9 cellular contexts compared by ENCODE assay signal in the genomic region with DNA sequence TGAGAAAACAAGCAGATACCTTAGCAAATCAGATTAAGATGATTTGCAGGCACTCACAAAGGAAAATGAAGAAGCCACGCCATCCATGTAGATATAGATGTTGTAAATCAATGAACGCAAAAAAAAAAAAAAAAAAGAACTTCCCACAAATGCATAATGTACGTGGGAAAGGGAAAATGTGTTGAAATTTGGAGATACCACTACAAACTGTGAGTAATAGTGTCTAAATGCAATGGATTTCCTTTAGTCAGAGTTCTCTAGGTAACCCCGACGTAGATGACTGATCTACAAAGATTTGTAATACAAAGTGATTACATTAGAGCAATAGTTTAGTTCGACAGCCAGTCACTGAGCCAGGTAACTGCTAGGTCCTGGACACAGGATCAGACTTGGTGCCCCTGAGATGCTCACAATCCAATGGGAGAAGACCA. TPM values are rescaled to one million over a fixed set of nuclear protein-coding genes. Genes with fewer than 3 reads are reported as not detected.
DNase-seq lines count a peak whose midpoint lies in the region; ATAC-seq and TF ChIP-seq lines count a peak whose summit lies in the region.
"Had no signal": no experiment of that assay in that cellular context is flagged by ENCODE, and none has a peak within 500 bp of the region (broad histone marks: within the 10 kb centered on the region; RNA-seq: fewer than 3 reads in every experiment).

No MANE protein-coding gene starts in this region.

- in situ Hi-C loops in astrocyte of the cerebellum (cut with HindIII; ENCODE audit: low sequenced_read_pairs): no loop called here

- H2BK15ac ChIP-seq in mesenchymal stem cell (ENCODE audit: low read depth, poor library complexity, severe bottlenecking): no peak overlapping the region

- no peak for TF ChIP-seq CTCF in heart left ventricle (IDR thresholded peaks at IDR 0.05)
- TF ChIP-seq CTCF in astrocyte of the cerebellum (IDR thresholded peaks at IDR 0.05; ENCODE audit: low read depth, low read length, missing control alignments): no peak
- no peak for TF ChIP-seq CTCF in upper lobe of left lung (IDR thresholded peaks at IDR 0.05)

- H2BK5ac ChIP-seq in mesenchymal stem cell (ENCODE audit: low read depth, low read length, poor library complexity, severe bottlenecking): no peak overlapping the region

- H2AFZ ChIP-seq in mesenchymal stem cell (ENCODE audit: low read depth, low read length): no peak overlapping the region

- no peak for TF ChIP-seq EP300 in upper lobe of left lung (IDR thresholded peaks at IDR 0.05)

- 88 to 90% (median 89%) methylated on average over 6 of the region's 6 CpGs for WGBS in heart left ventricle, 4 donors
- WGBS in mesenchymal stem cell: 98% methylated on average over 5 of the region's 6 CpGs
- WGBS in upper lobe of left lung, 2 donors: 80 to 88% methylated on average over 6 of the region's 6 CpGs

- H3K4me2 ChIP-seq in mesenchymal stem cell (ENCODE audit: low read length, poor library complexity, severe bottlenecking): no peak overlapping the region

- no peaks in the 10 kb centered on the region for H3K27me3 ChIP-seq in heart left ventricle
- H3K27me3 ChIP-seq in mesenchymal stem cell (ENCODE audit: control insufficient read depth in 1 of 2, insufficient read depth in 1 of 2, low read length in 2 of 2): no peaks in the 10 kb centered on the region
- no peaks in the 10 kb centered on the region for H3K27me3 ChIP-seq in upper lobe of left lung

- no peak for TF ChIP-seq POLR2A in heart left ventricle (IDR thresholded peaks at IDR 0.05)
- no peak for TF ChIP-seq POLR2A in upper lobe of left lung (IDR thresholded peaks at IDR 0.05)

- H3K9me3 ChIP-seq in heart left ventricle (peaks cover 0 to 6% (median 0%) of the 10 kb centered on the region in 12 donors), mesenchymal stem cell (ENCODE audit: control insufficient read depth, low read length) (no peaks in the 10 kb centered on the region), upper lobe of left lung (no peaks in the 10 kb centered on the region)

- H2AK5ac ChIP-seq in mesenchymal stem cell (ENCODE audit: low read length, severe bottlenecking): no peak overlapping the region

- DNase-seq in heart left ventricle (no peak), left ventricle myocardium superior (no peak), astrocyte of the cerebellum (ENCODE audit: low read depth) (no peak), mesenchymal stem cell (no peak), upper lobe of left lung (no peak)

- H4K8ac ChIP-seq in mesenchymal stem cell (ENCODE audit: low read length): no peak overlapping the region

- no peak overlapping the region for H3K14ac ChIP-seq in mesenchymal stem cell (ENCODE audit: low read length in 2 of 2)

- peaks cover 13% of the 10 kb centered on the region for H3K79me1 ChIP-seq in mesenchymal stem cell (replicated peaks; ENCODE audit: low read length, poor library complexity, severe bottlenecking)

- no peak overlapping the region for H2BK12ac ChIP-seq in mesenchymal stem cell (ENCODE audit: low read length in 2 of 2)

- no peak overlapping the region for H2BK120ac ChIP-seq in mesenchymal stem cell (ENCODE audit: low read depth, low read length)

- peak overlapping the region; percentile 64 to 98 (median 83) for H3K4me3 ChIP-seq in heart left ventricle
- peak overlapping the region; percentile 62 for H3K4me3 ChIP-seq in astrocyte of the cerebellum (ENCODE audit: low read depth, low read length)
- peak overlapping the region; percentile 17 to 91 for H3K4me3 ChIP-seq in mesenchymal stem cell (ENCODE audit: insufficient read depth in 1 of 2, low read depth in 1 of 2, low read length in 2 of 2)
- peak overlapping the region; percentile 14 to 99 (median 94) for H3K4me3 ChIP-seq in upper lobe of left lung

- peaks cover 3 to 36% (median 23%) of the 10 kb centered on the region in 12 donors for H3K4me1 ChIP-seq in heart left ventricle
- peaks cover 11% of the 10 kb centered on the region for H3K4me1 ChIP-seq in mesenchymal stem cell (ENCODE audit: control insufficient read depth, insufficient read depth, low read depth, low read length)
- peaks cover 20 to 33% (median 23%) of the 10 kb centered on the region in 4 donors for H3K4me1 ChIP-seq in upper lobe of left lung

- no peak overlapping the region for H3K4ac ChIP-seq in mesenchymal stem cell (ENCODE audit: low read depth in 1 of 2, low read length in 2 of 2)

- no peak overlapping the region for H3K18ac ChIP-seq in mesenchymal stem cell (ENCODE audit: low read depth in 1 of 2, low read length in 2 of 2)

- no peak overlapping the region for H4K91ac ChIP-seq in mesenchymal stem cell (ENCODE audit: low read length)

- peaks cover 0 to 2% (median under 1%) of the 10 kb centered on the region in 9 donors for H3K36me3 ChIP-seq in heart left ventricle
- H3K36me3 ChIP-seq in mesenchymal stem cell (ENCODE audit: control insufficient read depth in 1 of 2, insufficient read depth in 2 of 2, low read depth in 1 of 2, low read length in 2 of 2): peaks cover 3 to 6% of the 10 kb centered on the region in 2 experiments
- peaks cover 0 to 2% (median 0%) of the 10 kb centered on the region in 4 donors for H3K36me3 ChIP-seq in upper lobe of left lung

- peak overlapping the region; percentile 91 for H3K9ac ChIP-seq in mesenchymal stem cell (ENCODE audit: low read length)

- H3K27ac ChIP-seq in heart left ventricle (peak overlapping the region in 11 of 12 donors; percentile 81 to 96 (median 89)), mesenchymal stem cell (ENCODE audit: low read length, poor library complexity, severe bottlenecking) (peak overlapping the region; percentile 72), upper lobe of left lung (peak overlapping the region; percentile 83 to 89 (median 84))

- ATAC-seq in heart left ventricle (no peak), left ventricle myocardium superior (no peak), upper lobe of left lung (ENCODE audit: low FRiP score in 2 of 2) (no peak), GM18502 (IDR thresholded peaks at IDR 0.05; ENCODE audit: poor library complexity, unreplicated experiment) (no peak), GM18498 (IDR thresholded peaks at IDR 0.05; ENCODE audit: unreplicated experiment) (no peak), HG02885 (IDR thresholded peaks at IDR 0.05; ENCODE audit: poor library complexity, unreplicated experiment) (no peak)

- intact Hi-C loops in heart left ventricle (cut with DNase I): no loop called here
- intact Hi-C loops in left ventricle myocardium superior (cut with micrococcal nuclease): no loop called here

- H3K23ac ChIP-seq in mesenchymal stem cell (ENCODE audit: low read length in 2 of 2): no peak overlapping the region

RNA-seq across cellular contexts. Expression of gene ANKRD54, which starts 0.8 kb away (rescaled TPM):
- total RNA-seq in heart left ventricle (10 to 100 TPM; 11.6 to 44.6 (median 15.9) TPM), left ventricle myocardium superior (17.8 TPM), upper lobe of left lung (10 to 100 TPM; 22.4 to 49.2 (median 38.2) TPM)
- polyA plus RNA-seq in heart left ventricle: 10 to 100 TPM; 15.7 to 20.4 TPM
- 16.7 TPM for polyA plus RNA-seq in mesenchymal stem cell (2013, experiment 1 of 2)
- polyA plus RNA-seq in mesenchymal stem cell (2013, experiment 2 of 2): 15.9 TPM

RNA-seq across cellular contexts. Expression of gene EIF3L, which starts 4.3 kb away (rescaled TPM):
- total RNA-seq in heart left ventricle (100 to 1,000 TPM; 237 to 456 (median 369) TPM), left ventricle myocardium superior (403 TPM), upper lobe of left lung (100 to 1,000 TPM; 130 to 418 (median 248) TPM)
- 100 to 1,000 TPM; 111 to 284 TPM for polyA plus RNA-seq in heart left ventricle
- 453 TPM for polyA plus RNA-seq in mesenchymal stem cell (2013, experiment 1 of 2)
- polyA plus RNA-seq in mesenchymal stem cell (2013, experiment 2 of 2): 471 TPM

RNA-seq across cellular contexts. Expression of gene GALR3, which starts 21.7 kb away (rescaled TPM):
- total RNA-seq in heart left ventricle (not detected), left ventricle myocardium superior (not detected), upper lobe of left lung (not detected)
- not detected for polyA plus RNA-seq in heart left ventricle
- not detected for polyA plus RNA-seq in mesenchymal stem cell (2013, experiment 1 of 2)
- polyA plus RNA-seq in mesenchymal stem cell (2013, experiment 2 of 2): not detected
- total RNA-seq: HT1080 had no signal

RNA-seq across cellular contexts. Expression of gene GCAT, which starts 37.2 kb away (rescaled TPM):
- total RNA-seq in heart left ventricle: 10 to 100 TPM; 25.2 to 83.6 (median 39.7) TPM
- 10 to 100 TPM; 26.7 to 53.4 TPM for polyA plus RNA-seq in heart left ventricle
- total RNA-seq in left ventricle myocardium superior: 42.0 TPM
- 10.7 TPM for polyA plus RNA-seq in mesenchymal stem cell (2013, experiment 1 of 2)
- polyA plus RNA-seq in mesenchymal stem cell (2013, experiment 2 of 2): 11.7 TPM
- total RNA-seq in upper lobe of left lung: 10 to 100 TPM in 2 of 6 donors, 1 to 10 TPM in 4; 2.7 to 16.7 (median 7.5) TPM
